ENCODE assay signal across 12 cellular contexts in the genomic region with DNA sequence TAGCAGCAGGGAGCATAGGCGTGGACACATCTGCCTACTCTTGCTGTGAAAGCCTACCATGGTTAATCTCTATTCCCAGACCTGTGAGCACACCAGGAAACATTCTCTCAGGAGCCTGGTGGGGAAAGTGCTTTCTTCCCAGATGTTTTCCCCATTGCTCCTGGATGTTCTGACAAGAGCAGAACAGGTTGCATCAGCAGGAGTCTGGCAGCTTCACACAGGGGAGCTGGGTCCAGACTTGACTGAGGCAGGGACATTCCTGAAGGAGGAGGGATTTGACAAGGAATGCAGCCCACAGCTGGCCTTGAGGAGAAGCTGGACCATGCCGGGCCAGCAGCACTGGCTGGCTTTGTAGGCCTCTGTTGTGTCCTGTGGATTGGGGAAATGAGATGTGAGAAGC. TPM values are rescaled to one million over a fixed set of nuclear protein-coding genes. Genes with fewer than 3 reads are reported as not detected.
DNase-seq lines count a peak whose midpoint lies in the region; ATAC-seq, FAIRE-seq and TF ChIP-seq lines count a peak whose summit lies in the region.
"Had no signal": no experiment of that assay in that cellular context is flagged by ENCODE, and none has a peak within 500 bp of the region (broad histone marks: within the 10 kb centered on the region; RNA-seq: fewer than 3 reads in every experiment).

No MANE protein-coding gene starts in this region.

- DNase-seq in heart left ventricle (peak in 1 of 5 donors; percentile 35), left ventricle myocardium inferior (no peak), chondrocyte (ENCODE audit: low spot score) (no peak), keratinocyte (ENCODE audit: low read depth, low spot score) (peak; percentile 89), upper lobe of right lung (no peak), H4 (ENCODE audit: low spot score) (no peak)
- no peak for DNase-seq in activated T-helper 1 cell treated with anti-CD3 and anti-CD28 coated beads, Interleukin-12 subunit alpha, Interleukin-12 subunit beta, Interleukin-2, Interleukin-4 antibody, amounts not matched to agents 30 ng/mL and 10 ng/mL and 1 ng/mL, durations not matched to agents 14 hours and 24 hours and 36 hours (ENCODE audit: low spot score)
- DNase-seq: BE2C, NCI-H187 treated with DMSO at 0.1 percent for 48 hours had no signal

- TF ChIP-seq POLR2A in heart left ventricle (IDR thresholded peaks at IDR 0.05), result no peak

- intact Hi-C loops in heart left ventricle (cut with DNase I), result no loop called here
- intact Hi-C loops in left ventricle myocardium inferior (cut with micrococcal nuclease), result no loop called here
- intact Hi-C loops in upper lobe of right lung (cut with DNase I), result loop anchor here (10.0 kb wide), 1 partner anchor 118 kb away; no protein-coding TSS in a partner anchor
- intact Hi-C loops in activated T-helper 1 cell treated with anti-CD3 and anti-CD28 coated beads, Interleukin-12 subunit alpha, Interleukin-12 subunit beta, Interleukin-2, Interleukin-4 antibody, amounts not matched to agents 30 ng/mL and 10 ng/mL and 1 ng/mL, durations not matched to agents 14 hours and 24 hours and 36 hours (cut with micrococcal nuclease), result no loop called here

- peaks cover 10% of the 10 kb centered on the region for H3K36me3 Mint-ChIP-seq in chondrocyte (ENCODE audit: low read depth)
- H3K36me3 Mint-ChIP-seq in activated T-helper 1 cell treated with anti-CD3 and anti-CD28 coated beads, Interleukin-12 subunit alpha, Interleukin-12 subunit beta, Interleukin-2, Interleukin-4 antibody, amounts not matched to agents 30 ng/mL and 10 ng/mL and 1 ng/mL, durations not matched to agents 14 hours and 24 hours and 36 hours (ENCODE audit: low read depth), result no peaks in the 10 kb centered on the region

- peak; percentile 24 to 84 (median 70) for ATAC-seq in heart left ventricle
- ATAC-seq in upper lobe of right lung, result peak; percentile 44
- ATAC-seq in GM21423 (IDR thresholded peaks at IDR 0.05; ENCODE audit: unreplicated experiment), result no peak

- H3K36me3 ChIP-seq in heart left ventricle, result peaks cover 0 to 14% (median 6%) of the 10 kb centered on the region in 9 donors
- no peaks in the 10 kb centered on the region for H3K36me3 ChIP-seq in left ventricle myocardium inferior
- H3K36me3 ChIP-seq in keratinocyte (ENCODE audit: control insufficient read depth in 2 of 2, extremely low read depth in 1 of 2, insufficient read depth in 2 of 2, low read length in 2 of 2), result peaks cover 0 to 5% of the 10 kb centered on the region in 2 experiments
- no peaks in the 10 kb centered on the region for H3K36me3 ChIP-seq in upper lobe of right lung
- H3K36me3 ChIP-seq: BE2C, ovary, suprapubic skin had no signal

- 71 to 92% (median 78%) methylated on average over 1 to 2 of the region's 2 CpGs for WGBS in heart left ventricle, 4 donors

- H3K27me3 Mint-ChIP-seq in chondrocyte (ENCODE audit: low read depth), result no peaks in the 10 kb centered on the region
- H3K27me3 Mint-ChIP-seq in activated T-helper 1 cell treated with anti-CD3 and anti-CD28 coated beads, Interleukin-12 subunit alpha, Interleukin-12 subunit beta, Interleukin-2, Interleukin-4 antibody, amounts not matched to agents 30 ng/mL and 10 ng/mL and 1 ng/mL, durations not matched to agents 14 hours and 24 hours and 36 hours (ENCODE audit: insufficient read depth), result no peaks in the 10 kb centered on the region

- H3K4me2 ChIP-seq in keratinocyte (ENCODE audit: control insufficient read depth, extremely low read depth, insufficient read depth, low read depth, low read length), result peak overlapping the region; percentile 79

- peak overlapping the region; percentile 85 for H3K27ac Mint-ChIP-seq in chondrocyte (ENCODE audit: unreplicated experiment)
- no peak overlapping the region for H3K27ac Mint-ChIP-seq in activated T-helper 1 cell treated with anti-CD3 and anti-CD28 coated beads, Interleukin-12 subunit alpha, Interleukin-12 subunit beta, Interleukin-2, Interleukin-4 antibody, amounts not matched to agents 30 ng/mL and 10 ng/mL and 1 ng/mL, durations not matched to agents 14 hours and 24 hours and 36 hours

- dilution Hi-C loops in keratinocyte (cut with MboI; ENCODE audit: extremely low pct_ligation_motif_present, low sequenced_read_pairs), result no loop called here

- H3K4me1 Mint-ChIP-seq in chondrocyte (ENCODE audit: low read depth), result peaks cover 17% of the 10 kb centered on the region
- H3K4me1 Mint-ChIP-seq in activated T-helper 1 cell treated with anti-CD3 and anti-CD28 coated beads, Interleukin-12 subunit alpha, Interleukin-12 subunit beta, Interleukin-2, Interleukin-4 antibody, amounts not matched to agents 30 ng/mL and 10 ng/mL and 1 ng/mL, durations not matched to agents 14 hours and 24 hours and 36 hours (ENCODE audit: low read depth), result no peaks in the 10 kb centered on the region

- no peaks in the 10 kb centered on the region for H3K9me3 ChIP-seq in heart left ventricle
- no peaks in the 10 kb centered on the region for H3K9me3 ChIP-seq in left ventricle myocardium inferior (replicated peaks)
- H3K9me3 ChIP-seq in keratinocyte (ENCODE audit: control insufficient read depth, low read depth, low read length), result no peaks in the 10 kb centered on the region
- H3K9me3 ChIP-seq in upper lobe of right lung, result no peaks in the 10 kb centered on the region
- H3K9me3 ChIP-seq: BE2C, ovary, suprapubic skin had no signal

- no peaks in the 10 kb centered on the region for H3K27me3 ChIP-seq in heart left ventricle
- no peaks in the 10 kb centered on the region for H3K27me3 ChIP-seq in left ventricle myocardium inferior (ENCODE audit: low read depth)
- H3K27me3 ChIP-seq in keratinocyte (ENCODE audit: control insufficient read depth, extremely low read depth, insufficient read depth, low read length), result no peaks in the 10 kb centered on the region
- H3K27me3 ChIP-seq in upper lobe of right lung, result no peaks in the 10 kb centered on the region
- H3K27me3 ChIP-seq: BE2C, ovary, suprapubic skin had no signal

- H3K9ac ChIP-seq in keratinocyte (ENCODE audit: control insufficient read depth, extremely low read depth, insufficient read depth, low read length), result peak overlapping the region; percentile 59

- FAIRE-seq in keratinocyte (lab: Jason Lieb, UNC), result peak; percentile 99

- H3K9me3 Mint-ChIP-seq in chondrocyte (ENCODE audit: low read depth), result no peaks in the 10 kb centered on the region
- no peaks in the 10 kb centered on the region for H3K9me3 Mint-ChIP-seq in activated T-helper 1 cell treated with anti-CD3 and anti-CD28 coated beads, Interleukin-12 subunit alpha, Interleukin-12 subunit beta, Interleukin-2, Interleukin-4 antibody, amounts not matched to agents 30 ng/mL and 10 ng/mL and 1 ng/mL, durations not matched to agents 14 hours and 24 hours and 36 hours

- no peak overlapping the region for H2AFZ ChIP-seq in keratinocyte (ENCODE audit: control insufficient read depth, low read length)

- H3K4me1 ChIP-seq in heart left ventricle (peaks cover 0 to 7% (median 0%) of the 10 kb centered on the region in 12 donors), left ventricle myocardium inferior (no peaks in the 10 kb centered on the region), keratinocyte (ENCODE audit: control insufficient read depth, extremely low read depth, insufficient read depth, low read length) (peaks cover 55% of the 10 kb centered on the region), upper lobe of right lung (peaks cover 6% of the 10 kb centered on the region)
- H3K4me1 ChIP-seq: BE2C had no signal

- TF ChIP-seq CTCF in heart left ventricle (IDR thresholded peaks at IDR 0.05) (no peak), left ventricle myocardium inferior (IDR thresholded peaks at IDR 0.05; ENCODE audit: borderline replicate concordance) (no peak), chondrocyte (IDR thresholded peaks at IDR 0.05) (no peak), keratinocyte (optimal IDR thresholded peaks at IDR 0.05 in 1 of 3, IDR thresholded peaks at IDR 0.05 in 1 of 3, conservative IDR thresholded peaks at IDR 0.05 in 1 of 3; ENCODE audit: extremely low read depth in 1 of 3, insufficient read depth in 2 of 3, low read length in 3 of 3) (no peak), upper lobe of right lung (IDR thresholded peaks at IDR 0.05) (no peak)

- H4K20me1 ChIP-seq in keratinocyte (ENCODE audit: control insufficient read depth, extremely low read depth, insufficient read depth, low read length), result no peaks in the 10 kb centered on the region

- H3K4me3 Mint-ChIP-seq in chondrocyte (ENCODE audit: unreplicated experiment), result no peak overlapping the region
- no peak overlapping the region for H3K4me3 Mint-ChIP-seq in activated T-helper 1 cell treated with anti-CD3 and anti-CD28 coated beads, Interleukin-12 subunit alpha, Interleukin-12 subunit beta, Interleukin-2, Interleukin-4 antibody, amounts not matched to agents 30 ng/mL and 10 ng/mL and 1 ng/mL, durations not matched to agents 14 hours and 24 hours and 36 hours

- H3K27ac ChIP-seq in heart left ventricle (peak overlapping the region in 1 of 12 donors; percentile 12), left ventricle myocardium inferior (replicated peaks) (no peak overlapping the region), keratinocyte (ENCODE audit: control insufficient read depth, insufficient read depth, low read length) (peak overlapping the region; percentile 83), upper lobe of right lung (no peak overlapping the region)
- H3K27ac ChIP-seq: ovary, suprapubic skin had no signal

- peaks cover 13% of the 10 kb centered on the region for H3K79me2 ChIP-seq in keratinocyte (ENCODE audit: control insufficient read depth, insufficient read depth, low read length)

- H3K9me1 ChIP-seq in keratinocyte (ENCODE audit: control insufficient read depth, extremely low read depth, insufficient read depth, low read length), result no peaks in the 10 kb centered on the region

- H3K4me3 ChIP-seq in heart left ventricle (no peak overlapping the region), left ventricle myocardium inferior (no peak overlapping the region), keratinocyte (ENCODE audit: control insufficient read depth in 2 of 3, extremely low read depth in 1 of 3, insufficient read depth in 2 of 3, low read depth in 1 of 3, low read length in 3 of 3) (peak overlapping the region in 2 of 3 experiments; percentile 27 to 52), upper lobe of right lung (no peak overlapping the region)
- H3K4me3 ChIP-seq: ovary, suprapubic skin had no signal

RNA-seq across cellular contexts. Expression of gene ARTN, which starts 21.0 kb away (rescaled TPM):
- total RNA-seq in heart left ventricle, result 1 to 10 TPM in 1 of 9 donors, under 1 TPM in 2, not detected in 6; 0.14 to 1.3 (median 0.37) TPM
- under 1 TPM; 0.07 to 0.23 TPM for polyA plus RNA-seq in heart left ventricle
- 0.14 TPM for total RNA-seq in left ventricle myocardium inferior
- total RNA-seq in chondrocyte, result 0.50 to 1.6 TPM (median 0.69 TPM) in 3 replicates
- polyA plus RNA-seq in keratinocyte, result 27.2 to 49.5 TPM (median 36.0 TPM) in 3 replicates
- polyA plus RNA-seq in keratinocyte (2011; ENCODE audit: low read depth), result 8.9 TPM
- 16.7 and 46.2 TPM in 2 replicates for polyA plus RNA-seq in keratinocyte (2011; cell fraction: cytosol; rRNA removed)
- polyA plus RNA-seq in keratinocyte (2011; cell fraction: nucleus; rRNA removed), result 106 and 145 TPM in 2 replicates
- 37.6 and 101 TPM in 2 replicates for polyA plus RNA-seq in keratinocyte (2012; ENCODE audit: low replicate concordance)
- polyA minus RNA-seq in keratinocyte, result 15.1 to 47.6 TPM (median 17.2 TPM) in 3 replicates
- polyA minus RNA-seq in keratinocyte (2011; cell fraction: cytosol; rRNA and poly(A)+ RNA removed), result 62.5 TPM
- polyA minus RNA-seq in keratinocyte (2011; cell fraction: nucleus; rRNA and poly(A)+ RNA removed), result 36.9 and 48.7 TPM in 2 replicates
- 0.43 TPM for total RNA-seq in upper lobe of right lung
- total RNA-seq in activated T-helper 1 cell treated with anti-CD3 and anti-CD28 coated beads, Interleukin-12 subunit alpha, Interleukin-12 subunit beta, Interleukin-2, Interleukin-4 antibody, amounts not matched to agents 30 ng/mL and 10 ng/mL and 1 ng/mL, durations not matched to agents 14 hours and 24 hours and 36 hours, result 0.24 and 0.88 TPM in 2 replicates
- 0.25 TPM in 1 of 2 replicates, not detected in the other for total RNA-seq in H4 (2014; rRNA removed; shearing (Covaris generic))

RNA-seq across cellular contexts. Expression of gene IPO13, which starts 34.1 kb away (rescaled TPM):
- total RNA-seq in heart left ventricle (10 to 100 TPM; 51.4 to 71.0 (median 56.7) TPM), left ventricle myocardium inferior (57.4 TPM), chondrocyte (33.4 to 39.2 TPM (median 38.8 TPM) in 3 replicates), upper lobe of right lung (24.9 TPM)
- polyA plus RNA-seq in heart left ventricle (10 to 100 TPM; 29.9 to 46.9 TPM), keratinocyte (20.7 to 40.0 TPM (median 35.7 TPM) in 3 replicates)
- 29.5 TPM for polyA plus RNA-seq in keratinocyte (2011; ENCODE audit: low read depth)
- 23.3 and 31.4 TPM in 2 replicates for polyA plus RNA-seq in keratinocyte (2011; cell fraction: cytosol; rRNA removed)
- 88.6 and 100 TPM in 2 replicates for polyA plus RNA-seq in keratinocyte (2011; cell fraction: nucleus; rRNA removed)
- polyA plus RNA-seq in keratinocyte (2012; ENCODE audit: low replicate concordance), result 28.3 and 31.7 TPM in 2 replicates
- polyA minus RNA-seq in keratinocyte, result 68.1 to 123 TPM (median 111 TPM) in 3 replicates
- polyA minus RNA-seq in keratinocyte (2011; cell fraction: cytosol; rRNA and poly(A)+ RNA removed), result 58.1 TPM
- 46.1 and 57.6 TPM in 2 replicates for polyA minus RNA-seq in keratinocyte (2011; cell fraction: nucleus; rRNA and poly(A)+ RNA removed)
- 28.6 and 33.9 TPM in 2 replicates for total RNA-seq in activated T-helper 1 cell treated with anti-CD3 and anti-CD28 coated beads, Interleukin-12 subunit alpha, Interleukin-12 subunit beta, Interleukin-2, Interleukin-4 antibody, amounts not matched to agents 30 ng/mL and 10 ng/mL and 1 ng/mL, durations not matched to agents 14 hours and 24 hours and 36 hours
- total RNA-seq in H4 (2014; rRNA removed; shearing (Covaris generic)), result 18.8 and 22.6 TPM in 2 replicates

RNA-seq across cellular contexts. Expression of gene DPH2, which starts 57.2 kb away (rescaled TPM):
- total RNA-seq in heart left ventricle, result 10 to 100 TPM; 13.2 to 36.7 (median 14.7) TPM
- polyA plus RNA-seq in heart left ventricle, result 10 to 100 TPM in 1 of 2 donors, 1 to 10 TPM in 1; 8.0 to 65.6 TPM
- total RNA-seq in left ventricle myocardium inferior, result 18.2 TPM
- 22.2 to 27.3 TPM (median 22.4 TPM) in 3 replicates for total RNA-seq in chondrocyte
- polyA plus RNA-seq in keratinocyte, result 30.3 to 35.1 TPM (median 33.5 TPM) in 3 replicates
- 20.3 TPM for polyA plus RNA-seq in keratinocyte (2011; ENCODE audit: low read depth)
- polyA plus RNA-seq in keratinocyte (2011; cell fraction: cytosol; rRNA removed), result 20.0 and 29.5 TPM in 2 replicates
- 72.0 and 76.9 TPM in 2 replicates for polyA plus RNA-seq in keratinocyte (2011; cell fraction: nucleus; rRNA removed)
- 25.8 and 25.9 TPM in 2 replicates for polyA plus RNA-seq in keratinocyte (2012; ENCODE audit: low replicate concordance)
- 29.9 to 66.6 TPM (median 33.9 TPM) in 3 replicates for polyA minus RNA-seq in keratinocyte
- polyA minus RNA-seq in keratinocyte (2011; cell fraction: cytosol; rRNA and poly(A)+ RNA removed), result 35.1 TPM
- polyA minus RNA-seq in keratinocyte (2011; cell fraction: nucleus; rRNA and poly(A)+ RNA removed), result 19.2 and 21.3 TPM in 2 replicates
- total RNA-seq in upper lobe of right lung, result 18.8 TPM
- total RNA-seq in activated T-helper 1 cell treated with anti-CD3 and anti-CD28 coated beads, Interleukin-12 subunit alpha, Interleukin-12 subunit beta, Interleukin-2, Interleukin-4 antibody, amounts not matched to agents 30 ng/mL and 10 ng/mL and 1 ng/mL, durations not matched to agents 14 hours and 24 hours and 36 hours, result 73.8 and 74.8 TPM in 2 replicates
- 28.5 and 44.1 TPM in 2 replicates for total RNA-seq in H4 (2014; rRNA removed; shearing (Covaris generic))

Comparison
In these comparisons a context has a peak if more than half of its experiments do, and no peak if none do; other contexts are left out.
1. H3K4me3 ChIP-seq: peak in keratinocyte (2 of 3); none in heart left ventricle (0 of 12), left ventricle myocardium inferior (single experiment) and upper lobe of right lung (single experiment).